ENCODE assay signal across 1 cellular context in the genomic region with DNA sequence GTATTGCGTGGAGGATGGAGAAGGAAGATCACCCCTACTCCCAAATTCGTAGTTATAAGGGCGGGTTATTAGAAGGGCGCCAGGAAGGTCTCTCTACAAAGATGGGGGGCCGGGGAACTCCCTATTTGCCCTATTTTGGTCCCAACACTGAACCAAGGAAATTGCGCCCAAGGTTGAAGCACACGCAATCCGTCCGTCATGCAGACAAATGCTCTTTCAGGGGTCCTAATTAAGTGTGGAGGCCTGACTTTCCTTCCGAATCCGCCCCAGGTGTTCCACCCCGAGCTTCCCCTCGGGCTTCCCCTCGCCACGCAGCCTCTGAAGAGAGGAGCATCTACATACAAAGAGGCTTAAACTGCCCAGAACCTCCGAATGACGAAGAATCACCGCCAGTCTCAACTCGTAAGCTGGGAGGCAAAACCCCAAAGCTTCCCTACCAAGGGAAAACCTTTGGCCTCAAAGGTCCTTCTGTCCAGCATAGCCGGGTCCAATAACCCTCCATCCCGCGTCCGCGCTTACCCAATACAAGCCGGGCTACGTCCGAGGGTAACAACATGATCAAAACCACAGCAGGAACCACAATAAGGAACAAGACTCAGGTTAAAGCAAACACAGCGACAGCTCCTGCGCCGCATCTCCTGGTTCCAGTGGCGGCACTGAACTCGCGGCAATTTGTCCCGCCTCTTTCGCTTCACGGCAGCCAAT.
A peak's percentile ranks its signal among the peaks of the same experiment; 100 is the strongest.
TF ChIP-seq lines count a peak whose summit lies in the region.

A gene (minus strand): TSS at position 658 of the 705 bp plus-strand sequence. CDS start 102 bp downstream, at position 556.

TF ChIP-seq in liver, 16 proteins besides CTCF, POLR2A, EP300 and RAD21 (continued from another document):
- TF ChIP-seq, protein P1, sequence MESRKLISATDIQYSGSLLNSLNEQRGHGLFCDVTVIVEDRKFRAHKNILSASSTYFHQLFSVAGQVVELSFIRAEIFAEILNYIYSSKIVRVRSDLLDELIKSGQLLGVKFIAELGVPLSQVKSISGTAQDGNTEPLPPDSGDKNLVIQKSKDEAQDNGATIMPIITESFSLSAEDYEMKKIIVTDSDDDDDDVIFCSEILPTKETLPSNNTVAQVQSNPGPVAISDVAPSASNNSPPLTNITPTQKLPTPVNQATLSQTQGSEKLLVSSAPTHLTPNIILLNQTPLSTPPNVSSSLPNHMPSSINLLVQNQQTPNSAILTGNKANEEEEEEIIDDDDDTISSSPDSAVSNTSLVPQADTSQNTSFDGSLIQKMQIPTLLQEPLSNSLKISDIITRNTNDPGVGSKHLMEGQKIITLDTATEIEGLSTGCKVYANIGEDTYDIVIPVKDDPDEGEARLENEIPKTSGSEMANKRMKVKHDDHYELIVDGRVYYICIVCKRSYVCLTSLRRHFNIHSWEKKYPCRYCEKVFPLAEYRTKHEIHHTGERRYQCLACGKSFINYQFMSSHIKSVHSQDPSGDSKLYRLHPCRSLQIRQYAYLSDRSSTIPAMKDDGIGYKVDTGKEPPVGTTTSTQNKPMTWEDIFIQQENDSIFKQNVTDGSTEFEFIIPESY (IDR thresholded peaks at IDR 0.05): no peak
- TF ChIP-seq NR2F2 (IDR thresholded peaks at IDR 0.05): no peak
- no peak for TF ChIP-seq FOXA1 (IDR thresholded peaks at IDR 0.05)
- TF ChIP-seq SP1 (IDR thresholded peaks at IDR 0.05): no peak
- TF ChIP-seq EGR1 (IDR thresholded peaks at IDR 0.05; ENCODE audit: low read depth in 2 of 2): no peak
- TF ChIP-seq GABPA (IDR thresholded peaks at IDR 0.05 in 1 of 2, conservative IDR thresholded peaks at IDR 0.05 in 1 of 2): no peak
- TF ChIP-seq JUND (IDR thresholded peaks at IDR 0.05): no peak
- no peak for TF ChIP-seq RXRA (IDR thresholded peaks at IDR 0.05)
- peak; percentile 19 to 66 for TF ChIP-seq HNF4A (conservative IDR thresholded peaks at IDR 0.05)
